21 cellular contexts compared by ENCODE assay signal in the genomic region with DNA sequence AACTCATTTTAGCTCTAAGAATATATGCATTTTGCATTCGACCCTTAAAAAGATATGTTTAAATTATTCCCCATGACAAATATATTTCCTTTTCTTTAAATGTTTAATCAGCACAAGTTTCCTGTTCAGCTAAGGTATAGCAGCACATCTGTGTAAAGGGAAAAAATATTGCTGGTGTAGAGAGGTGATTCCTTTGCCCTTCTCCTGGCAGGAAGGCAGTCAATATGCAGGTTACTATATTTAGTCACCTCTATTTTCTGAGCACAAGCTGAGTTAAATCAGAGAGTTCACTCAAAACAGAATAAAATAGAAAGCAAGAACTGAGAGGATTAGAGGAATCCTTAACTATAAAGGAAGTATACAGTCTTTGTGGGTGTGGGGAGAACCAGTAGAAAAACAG.
DNase-seq lines count a peak whose midpoint lies in the region; ATAC-seq and TF ChIP-seq lines count a peak whose summit lies in the region.
"Had no signal": no experiment of that assay in that cellular context is flagged by ENCODE, and none has a peak within 500 bp of the region (broad histone marks: within the 10 kb centered on the region; RNA-seq: fewer than 3 reads in every experiment).

No MANE protein-coding gene starts in this region.

- no peaks in the 10 kb centered on the region for H3K4me1 Mint-ChIP-seq in T-helper 2 cell treated with Interferon-gamma antibody and Interleukin-4, amounts not matched to agents 5 μg/mL and 100 μg/mL, for 36 hours (ENCODE audit: low read depth)
- H3K4me1 Mint-ChIP-seq: CD14-positive monocyte; CD8-positive, alpha-beta memory T cell had no signal

- CTCF ChIA-PET in OCI-LY7 (lab: Charles Lee; ENCODE audit: unreplicated experiment), result no interaction called here

- DNase-seq in Right ventricle myocardium superior, result no peak
- no peak for DNase-seq in left cardiac atrium
- no peak for DNase-seq in Karpas-422
- DNase-seq in OCI-LY7 (ENCODE audit: low spot score), result no peak
- no peak for DNase-seq in T-helper 2 cell treated with Interferon-gamma antibody and Interleukin-4, amounts not matched to agents 5 μg/mL and 100 μg/mL, for 36 hours (ENCODE audit: low spot score)
- no peak for DNase-seq in HuH-7.5 (ENCODE audit: low spot score)
- DNase-seq in KBM-7, result no peak
- DNase-seq: AML-193; BE2C; CD4-positive, alpha-beta T cell; CD8-positive, alpha-beta memory T cell; DMS 273 treated with DMSO at 0.1 percent for 48 hours; EL; GDM1; H9 had no signal

- H3K9me2 ChIP-seq in Karpas-422 (replicated peaks; ENCODE audit: insufficient read depth, low read length) (no peaks in the 10 kb centered on the region), OCI-LY7 (ENCODE audit: insufficient read depth, low read length) (no peaks in the 10 kb centered on the region)

- peaks cover 3% of the 10 kb centered on the region for H3K27me3 Mint-ChIP-seq in T-helper 2 cell treated with Interferon-gamma antibody and Interleukin-4, amounts not matched to agents 5 μg/mL and 100 μg/mL, for 36 hours (ENCODE audit: low read depth)

- TF ChIP-seq CTCF in OCI-LY7 (conservative IDR thresholded peaks at IDR 0.05; ENCODE audit: low read length) (no peak), parathyroid adenoma (IDR thresholded peaks at IDR 0.05) (no peak)

- in situ Hi-C loops in KBM-7 (cut with MboI; ENCODE audit: low pct_unique_long_range_greater_than_20kb, low sequenced_read_pairs), result no loop called here

- POLR2A ChIA-PET in OCI-LY7 (lab: Charles Lee), result interaction anchor here (1.1 kb wide), 1 partner anchor 11 kb away, joined by 5 read pairs; no protein-coding TSS in a partner anchor

- H3K27ac ChIP-seq in Karpas-422 (ENCODE audit: low read length), result peak overlapping the region; percentile 99
- peak overlapping the region; percentile 90 for H3K27ac ChIP-seq in OCI-LY7 (ENCODE audit: low read depth, low read length, poor library complexity, severe bottlenecking)
- peak overlapping the region; percentile 22 for H3K27ac ChIP-seq in parathyroid adenoma
- H3K27ac ChIP-seq: 22Rv1; BLaER1 treated with 17β-estradiol and CSF1 and Interleukin-3, amounts not matched to agents 10 nM and 100 nM had no signal

- H3K36me3 ChIP-seq in Karpas-422 (ENCODE audit: insufficient read depth, low read length) (no peaks in the 10 kb centered on the region), OCI-LY7 (ENCODE audit: insufficient read depth, low read length) (no peaks in the 10 kb centered on the region), parathyroid adenoma (ENCODE audit: control insufficient read depth, insufficient read depth, low read length) (no peaks in the 10 kb centered on the region)
- H3K36me3 ChIP-seq: BE2C; BLaER1 treated with 17β-estradiol and CSF1 and Interleukin-3, amounts not matched to agents 10 nM and 100 nM had no signal

- no peak overlapping the region for H3K27ac Mint-ChIP-seq in T-helper 2 cell treated with Interferon-gamma antibody and Interleukin-4, amounts not matched to agents 5 μg/mL and 100 μg/mL, for 36 hours
- H3K27ac Mint-ChIP-seq: CD4-positive, alpha-beta T cell; CD8-positive, alpha-beta memory T cell; H9 had no signal

- ATAC-seq in Right ventricle myocardium superior (ENCODE audit: poor library complexity) (peak; percentile 64), left cardiac atrium (no peak)
- ATAC-seq: GM23338, HCT116 had no signal

- H4K20me1 ChIP-seq in Karpas-422 (ENCODE audit: insufficient read depth, low read depth, low read length) (no peaks in the 10 kb centered on the region), OCI-LY7 (ENCODE audit: insufficient read depth, low read length) (no peaks in the 10 kb centered on the region)
- H4K20me1 ChIP-seq: BLaER1 treated with 17β-estradiol and CSF1 and Interleukin-3, amounts not matched to agents 10 nM and 100 nM had no signal

- peaks cover 57% of the 10 kb centered on the region for H3K4me1 ChIP-seq in Karpas-422 (ENCODE audit: low read length)
- peaks cover 60% of the 10 kb centered on the region for H3K4me1 ChIP-seq in OCI-LY7 (ENCODE audit: insufficient read depth, low read length, poor library complexity, severe bottlenecking)
- peaks cover 11% of the 10 kb centered on the region for H3K4me1 ChIP-seq in parathyroid adenoma
- H3K4me1 ChIP-seq: BE2C; BLaER1 treated with 17β-estradiol and CSF1 and Interleukin-3, amounts not matched to agents 10 nM and 100 nM had no signal

- intact Hi-C loops in Right ventricle myocardium superior (cut with DNase I) (no loop called here), left cardiac atrium (cut with DNase I) (no loop called here), OCI-LY7 (cut with micrococcal nuclease; ENCODE audit: unreplicated experiment) (no loop called here)

- no peak overlapping the region for H3K4me3 ChIP-seq in Karpas-422 (ENCODE audit: low read length)
- no peak overlapping the region for H3K4me3 ChIP-seq in OCI-LY7 (ENCODE audit: low read depth, low read length, poor library complexity, severe bottlenecking)
- no peak overlapping the region for H3K4me3 ChIP-seq in parathyroid adenoma (ENCODE audit: low read depth, low read length)
- H3K4me3 ChIP-seq: BLaER1 treated with 17β-estradiol and CSF1 and Interleukin-3, amounts not matched to agents 10 nM and 100 nM; GM23338 had no signal

- no TSS peak for BruUV-seq in OCI-LY7 (replicated peaks; lab: Mats Ljungman, UMichigan)

- H3K9ac ChIP-seq in Karpas-422 (ENCODE audit: low read length) (no peak overlapping the region), parathyroid adenoma (no peak overlapping the region)
- H3K9ac ChIP-seq: BLaER1 treated with 17β-estradiol and CSF1 and Interleukin-3, amounts not matched to agents 10 nM and 100 nM had no signal

- H3K4me2 ChIP-seq in Karpas-422 (ENCODE audit: low read depth, low read length, poor library complexity, severe bottlenecking) (peak overlapping the region; percentile 39), OCI-LY7 (ENCODE audit: low read length) (peak overlapping the region; percentile 68), parathyroid adenoma (ENCODE audit: low read length) (peak overlapping the region; percentile 50)
- H3K4me2 ChIP-seq: BLaER1 treated with 17β-estradiol and CSF1 and Interleukin-3, amounts not matched to agents 10 nM and 100 nM; GM23338 had no signal

- no peak overlapping the region for H2AFZ ChIP-seq in Karpas-422 (ENCODE audit: low read length)
- H2AFZ ChIP-seq in OCI-LY7 (ENCODE audit: low read length), result peak overlapping the region; percentile 28; the same call in 1 of the 2 replicates
- H2AFZ ChIP-seq in parathyroid adenoma, result peak overlapping the region; percentile 20
- H2AFZ ChIP-seq: GM23338 had no signal

- H3K9me3 Mint-ChIP-seq in T-helper 2 cell treated with Interferon-gamma antibody and Interleukin-4, amounts not matched to agents 5 μg/mL and 100 μg/mL, for 36 hours, result no peaks in the 10 kb centered on the region
- H3K9me3 Mint-ChIP-seq: CD4-positive, alpha-beta T cell had no signal

- no peaks in the 10 kb centered on the region for H3K9me3 ChIP-seq in Karpas-422 (ENCODE audit: low read length)
- H3K9me3 ChIP-seq in OCI-LY7 (ENCODE audit: low read length), result no peaks in the 10 kb centered on the region
- no peaks in the 10 kb centered on the region for H3K9me3 ChIP-seq in parathyroid adenoma (ENCODE audit: control insufficient read depth, low read length)
- H3K9me3 ChIP-seq: BE2C had no signal

- H3K27me3 ChIP-seq in Karpas-422 (ENCODE audit: low read length) (no peaks in the 10 kb centered on the region), parathyroid adenoma (ENCODE audit: control insufficient read depth, insufficient read depth, low read length) (no peaks in the 10 kb centered on the region)
- H3K27me3 ChIP-seq: BE2C; BLaER1 treated with 17β-estradiol and CSF1 and Interleukin-3, amounts not matched to agents 10 nM and 100 nM had no signal

- H3K79me2 ChIP-seq in Karpas-422 (ENCODE audit: low read length), result no peaks in the 10 kb centered on the region
- H3K79me2 ChIP-seq in OCI-LY7 (ENCODE audit: insufficient read depth, low read depth, low read length), result no peaks in the 10 kb centered on the region
- H3K79me2 ChIP-seq in parathyroid adenoma, result no peaks in the 10 kb centered on the region

- no peaks in the 10 kb centered on the region for H3K36me3 Mint-ChIP-seq in T-helper 2 cell treated with Interferon-gamma antibody and Interleukin-4, amounts not matched to agents 5 μg/mL and 100 μg/mL, for 36 hours (ENCODE audit: low read depth)
- H3K36me3 Mint-ChIP-seq: CD14-positive monocyte; CD8-positive, alpha-beta memory T cell had no signal

- no peak overlapping the region for H3K4me3 Mint-ChIP-seq in T-helper 2 cell treated with Interferon-gamma antibody and Interleukin-4, amounts not matched to agents 5 μg/mL and 100 μg/mL, for 36 hours
- H3K4me3 Mint-ChIP-seq: CD14-positive monocyte; CD4-positive, alpha-beta T cell; CD8-positive, alpha-beta memory T cell; GM23338; H9 had no signal

Comparison
In these comparisons a context has a peak if more than half of its experiments do, and no peak if none do; other contexts are left out.
1. H3K27ac ChIP-seq: peak in every context shown above with its lines; median percentile 99 in Karpas-422; 90 in OCI-LY7; 22 in parathyroid adenoma.